Comparison of ENCODE assay signal across 25 cellular contexts in genomic region chr17:36510636-36511035, GRCh38.
"Had no signal": no experiment of that assay in that cellular context is flagged by ENCODE, and none has a peak within 500 bp of the region (broad histone marks: within the 10 kb centered on the region; RNA-seq: fewer than 3 reads in every experiment).

No MANE protein-coding gene starts in this region.

- ATAC-seq: activated CD8-positive, alpha-beta T cell treated with anti-CD3 and anti-CD28 coated beads, Interleukin-2, amount 10 ng/mL, durations not matched to agents 7 days and 5 days; effector memory CD8-positive, alpha-beta T cell; foreskin keratinocyte; left lobe of liver; stimulated activated naive CD8-positive, alpha-beta T cell treated with anti-CD3 and anti-CD28 coated beads, Interleukin-15, Interleukin-2, amounts not matched to agents 100 U/mL and 50 U/mL, for 24 hours had no signal

- H3K9me3 Mint-ChIP-seq: activated B cell treated with CpG ODN at 0.5 μM for 24 hours; activated CD4-positive, alpha-beta T cell treated with anti-CD3 and anti-CD28 coated beads, Interleukin-2, amount 10 ng/mL, durations not matched to agents 24 days and 14 days; activated naive CD4-positive, alpha-beta T cell treated with anti-CD3 and anti-CD28 coated beads, Interleukin-2, amount 50 U/mL, for 24 hours; effector memory CD8-positive, alpha-beta T cell; nephron had no signal

- H3K27ac Mint-ChIP-seq: activated B cell treated with CpG ODN at 0.5 μM for 24 hours; activated naive CD4-positive, alpha-beta T cell treated with anti-CD3 and anti-CD28 coated beads, Interleukin-2, amount 50 U/mL, for 24 hours; nephron had no signal

- DNase-seq: activated B cell treated with CpG ODN at 0.5 μM for 24 hours; activated CD4-positive, alpha-beta T cell treated with anti-CD3 and anti-CD28 coated beads, Interleukin-2, amount 10 ng/mL, durations not matched to agents 24 days and 14 days; activated CD8-positive, alpha-beta T cell treated with anti-CD3 and anti-CD28 coated beads, Interleukin-2, amount 10 ng/mL, durations not matched to agents 7 days and 5 days; activated gamma-delta T cell; adrenal gland; dermis blood vessel endothelial cell; effector memory CD8-positive, alpha-beta T cell; foreskin keratinocyte; kidney; midbrain; occipital lobe; posterior cingulate gyrus; retina; stimulated activated CD4-positive, alpha-beta T cell treated with anti-CD3 and anti-CD28 coated beads, Interleukin-12 subunit alpha, Interleukin-12 subunit beta, amount 100 ng/mL, for 4 hours; stimulated activated CD4-positive, alpha-beta T cell treated with anti-CD3 and anti-CD28 coated beads, Interleukin-1b, Interleukin-23, amount 100 ng/mL, for 48 hours; stimulated activated naive CD8-positive, alpha-beta T cell treated with anti-CD3 and anti-CD28 coated beads, Interleukin-15, Interleukin-2, amounts not matched to agents 100 U/mL and 50 U/mL, for 24 hours; substantia nigra; SW 1271; tibial artery had no signal

- H3K27me3 Mint-ChIP-seq: activated B cell treated with CpG ODN at 0.5 μM for 24 hours; activated CD4-positive, alpha-beta T cell treated with anti-CD3 and anti-CD28 coated beads, Interleukin-2, amount 10 ng/mL, durations not matched to agents 24 days and 14 days; activated naive CD4-positive, alpha-beta T cell treated with anti-CD3 and anti-CD28 coated beads, Interleukin-2, amount 50 U/mL, for 24 hours; effector memory CD8-positive, alpha-beta T cell had no signal

- H3K4me1 Mint-ChIP-seq: activated B cell treated with CpG ODN at 0.5 μM for 24 hours; activated CD4-positive, alpha-beta T cell treated with anti-CD3 and anti-CD28 coated beads, Interleukin-2, amount 10 ng/mL, durations not matched to agents 24 days and 14 days; activated naive CD4-positive, alpha-beta T cell treated with anti-CD3 and anti-CD28 coated beads, Interleukin-2, amount 50 U/mL, for 24 hours; nephron had no signal

- H3K4me1 ChIP-seq: adrenal gland, foreskin keratinocyte, tibial artery had no signal

- H3K9me3 ChIP-seq: adrenal gland, tibial artery had no signal

- H3K27ac ChIP-seq: adrenal gland, epithelial cell of prostate, foreskin keratinocyte, tibial artery had no signal

- H3K4me3 Mint-ChIP-seq: activated B cell treated with CpG ODN at 0.5 μM for 24 hours; activated CD4-positive, alpha-beta T cell treated with anti-CD3 and anti-CD28 coated beads, Interleukin-2, amount 10 ng/mL, durations not matched to agents 24 days and 14 days; activated CD8-positive, alpha-beta T cell treated with anti-CD3 and anti-CD28 coated beads, Interleukin-2, amount 10 ng/mL, durations not matched to agents 7 days and 5 days; activated naive CD4-positive, alpha-beta T cell treated with anti-CD3 and anti-CD28 coated beads, Interleukin-2, amount 50 U/mL, for 24 hours; effector memory CD8-positive, alpha-beta T cell; nephron had no signal

- H3K36me3 ChIP-seq: adrenal gland had no signal

- FAIRE-seq: kidney, TTC549, urothelium cell line had no signal

- H3K27me3 ChIP-seq: adrenal gland, foreskin keratinocyte, tibial artery had no signal

- H3K4me3 ChIP-seq: adrenal gland, tibial artery had no signal
